ENCODE assay signal across 18 cellular contexts in genomic region chr3:143037867-143038266, GRCh38. TPM values are rescaled to one million over a fixed set of nuclear protein-coding genes. Genes with fewer than 3 reads are reported as not detected.
DNase-seq lines count a peak whose midpoint lies in the region; ATAC-seq, FAIRE-seq and TF ChIP-seq lines count a peak whose summit lies in the region.
"Had no signal": no experiment of that assay in that cellular context is flagged by ENCODE, and none has a peak within 500 bp of the region (broad histone marks: within the 10 kb centered on the region; RNA-seq: fewer than 3 reads in every experiment).

No MANE protein-coding gene starts in this region.

- H3K79me2 ChIP-seq in K562 (ENCODE audit: control insufficient read depth, insufficient read depth, low read length), result peaks cover 34% of the 10 kb centered on the region

- no peak overlapping the region for H3K4me3 Mint-ChIP-seq in MCF 10A (ENCODE audit: unreplicated experiment)
- H3K4me3 Mint-ChIP-seq in type B pancreatic cell, result no peak overlapping the region
- no peak overlapping the region for H3K4me3 Mint-ChIP-seq in natural killer cell
- H3K4me3 Mint-ChIP-seq: activated CD4-positive, alpha-beta T cell treated with anti-CD3 and anti-CD28 coated beads for 36 hours; activated T-cell treated with anti-CD3 and anti-CD28 coated beads, Interleukin-2, amount 50 U/mL, for 72 hours; mesothelial cell of epicardium had no signal

- TF ChIP-seq CTCF in MCF 10A (IDR thresholded peaks at IDR 0.05; ENCODE audit: unreplicated experiment), result peak; percentile 19
- TF ChIP-seq CTCF in breast epithelium (IDR thresholded peaks at IDR 0.05), result no peak
- no peak; a peak in 1 of 6 replicates for TF ChIP-seq CTCF in K562 (IDR thresholded peaks at IDR 0.05 in 2 of 3, conservative IDR thresholded peaks at IDR 0.05 in 1 of 3; ENCODE audit: insufficient read depth in 2 of 3, low read depth in 1 of 3, low read length in 3 of 3)
- TF ChIP-seq CTCF in type B pancreatic cell (conservative IDR thresholded peaks at IDR 0.05), result peak; percentile 50
- no peak for TF ChIP-seq CTCF in natural killer cell (IDR thresholded peaks at IDR 0.05)

- no peak for TF ChIP-seq RAD21 in K562 (CRISPR knock-in tag; conservative IDR thresholded peaks at IDR 0.05 in 1 of 2, IDR thresholded peaks at IDR 0.05 in 1 of 2)

- H3K9me3 ChIP-seq in breast epithelium, result no peaks in the 10 kb centered on the region
- no peaks in the 10 kb centered on the region for H3K9me3 ChIP-seq in K562 (replicated peaks; ENCODE audit: control insufficient read depth, insufficient read depth, low read depth, low read length)
- H3K9me3 ChIP-seq: uterus had no signal

- TF ChIP-seq POLR2A in breast epithelium (IDR thresholded peaks at IDR 0.05), result no peak
- TF ChIP-seq POLR2A in K562 (conservative IDR thresholded peaks at IDR 0.05), result no peak

- no peak overlapping the region for H3K27ac ChIP-seq in breast epithelium
- no peak overlapping the region for H3K27ac ChIP-seq in K562 (ENCODE audit: extremely low read depth, low read depth, low read length)
- H3K27ac ChIP-seq: dorsolateral prefrontal cortex, uterus had no signal

- H3K9ac ChIP-seq in K562 (ENCODE audit: insufficient read depth in 1 of 2, low read depth in 2 of 2, low read length in 2 of 2), result no peak overlapping the region

- no TSS peak for BruUV-seq in MCF 10A (replicated peaks; lab: Mats Ljungman, UMichigan)
- no TSS peak for BruUV-seq in K562 (replicated peaks; lab: Mats Ljungman, UMichigan)

- no peaks in the 10 kb centered on the region for H4K20me1 ChIP-seq in K562 (replicated peaks; ENCODE audit: control insufficient read depth, insufficient read depth, low read length)

- no peaks in the 10 kb centered on the region for H3K27me3 Mint-ChIP-seq in MCF 10A (ENCODE audit: insufficient read depth, unreplicated experiment)
- H3K27me3 Mint-ChIP-seq in type B pancreatic cell, result no peaks in the 10 kb centered on the region
- no peaks in the 10 kb centered on the region for H3K27me3 Mint-ChIP-seq in natural killer cell (ENCODE audit: low read depth in 2 of 2)
- H3K27me3 Mint-ChIP-seq: activated CD4-positive, alpha-beta T cell treated with anti-CD3 and anti-CD28 coated beads for 36 hours had no signal

- H3K27me3 ChIP-seq in breast epithelium, result no peaks in the 10 kb centered on the region
- no peaks in the 10 kb centered on the region for H3K27me3 ChIP-seq in K562 (ENCODE audit: control insufficient read depth in 2 of 2, insufficient read depth in 2 of 2, low read length in 2 of 2)
- H3K27me3 ChIP-seq: dorsolateral prefrontal cortex, uterus had no signal

- TF ChIP-seq EP300 in K562 (IDR thresholded peaks at IDR 0.05; ENCODE audit: low read length), result no peak

- CTCF ChIA-PET in MCF 10A (lab: Yijun Ruan, JAX) (interaction anchor here (1.0 to 1.4 kb wide), 2 partner anchors 605 to 637 kb away, joined by 3 to 5 read pairs; no protein-coding TSS in a partner anchor), K562 (lab: Yijun Ruan, JAX; ENCODE audit: low intra/inter-chr PET ratio) (no interaction called here)

- H3K4me3 ChIP-seq in breast epithelium, result no peak overlapping the region
- no peak overlapping the region for H3K4me3 ChIP-seq in K562
- H3K4me3 ChIP-seq: dorsolateral prefrontal cortex, uterus had no signal

- ATAC-seq in K562 (peak; percentile 44), natural killer cell (no peak)
- ATAC-seq: activated CD4-positive, alpha-beta T cell treated with anti-CD3 and anti-CD28 coated beads for 36 hours; activated T-cell treated with anti-CD3 and anti-CD28 coated beads, Interleukin-2, amount 50 U/mL, for 72 hours had no signal

- intact Hi-C loops in MCF 10A (cut with micrococcal nuclease) (no loop called here), breast epithelium (cut with DNase I; ENCODE audit: low total_unique reads) (no loop called here), K562 (cut with micrococcal nuclease) (no loop called here), natural killer cell (cut with micrococcal nuclease) (no loop called here), cardiac septum (cut with DNase I) (no loop called here)

- H3K4me1 Mint-ChIP-seq in MCF 10A (ENCODE audit: insufficient read depth, unreplicated experiment) (no peaks in the 10 kb centered on the region), type B pancreatic cell (ENCODE audit: unreplicated experiment) (no peaks in the 10 kb centered on the region), natural killer cell (peaks cover 8 to 11% of the 10 kb centered on the region in 2 donors)
- H3K4me1 Mint-ChIP-seq: mesothelial cell of epicardium had no signal

- no peak overlapping the region for H3K27ac Mint-ChIP-seq in MCF 10A (ENCODE audit: low read depth, unreplicated experiment)
- no peak overlapping the region for H3K27ac Mint-ChIP-seq in type B pancreatic cell
- H3K27ac Mint-ChIP-seq in natural killer cell, result no peak overlapping the region
- H3K27ac Mint-ChIP-seq: activated CD4-positive, alpha-beta T cell treated with anti-CD3 and anti-CD28 coated beads for 36 hours; activated T-cell treated with anti-CD3 and anti-CD28 coated beads, Interleukin-2, amount 50 U/mL, for 72 hours; mesothelial cell of epicardium had no signal

- H3K36me3 ChIP-seq in breast epithelium, result no peaks in the 10 kb centered on the region
- H3K36me3 ChIP-seq in K562 (ENCODE audit: control insufficient read depth, insufficient read depth, low read length), result peaks cover 91% of the 10 kb centered on the region
- H3K36me3 ChIP-seq: uterus had no signal

- DNase-seq in MCF 10A (ENCODE audit: unreplicated experiment) (peak; percentile 8), breast epithelium (ENCODE audit: low spot score in 2 of 2) (no peak), NAMALWA (ENCODE audit: low spot score) (peak; percentile 36), K562 (ENCODE audit: extremely low read depth in 1 of 4, low spot score in 3 of 4) (no peak), type B pancreatic cell (ENCODE audit: extremely low spot score, unreplicated experiment) (no peak), natural killer cell (no peak), cardiac septum (ENCODE audit: low spot score) (no peak), NCI-H446 treated with DMSO at 0.1 percent for 48 hours (lab: John Stamatoyannopoulos, UW) (no peak)
- DNase-seq: activated CD4-positive, alpha-beta T cell treated with anti-CD3 and anti-CD28 coated beads for 36 hours; activated T-cell treated with anti-CD3 and anti-CD28 coated beads, Interleukin-2, amount 50 U/mL, for 72 hours; amygdala; dorsolateral prefrontal cortex; EL; NCI-H1694; NCI-H748 treated with DMSO at 0.1 percent for 48 hours; uterus had no signal

- H3K4me2 ChIP-seq in K562 (ENCODE audit: insufficient read depth, low read length), result no peak overlapping the region

- no peak overlapping the region for H2AFZ ChIP-seq in K562 (ENCODE audit: low read depth, low read length)

- POLR2A ChIA-PET in MCF 10A (lab: Yijun Ruan, JAX) (interaction anchor here (0.7 kb wide), 1 partner anchor 653 kb away, joined by 5 read pairs; no protein-coding TSS in a partner anchor), K562 (lab: Yijun Ruan, JAX) (interaction anchor here (1.1 kb wide), 1 partner anchor 9 kb away, joined by 4 read pairs; no protein-coding TSS in a partner anchor)

- no peak for FAIRE-seq in K562 (lab: Jason Lieb, UNC)
- FAIRE-seq: frontal cortex had no signal

- H3K4me1 ChIP-seq in breast epithelium (no peaks in the 10 kb centered on the region), K562 (replicated peaks in 1 of 2; ENCODE audit: control insufficient read depth in 2 of 2, insufficient read depth in 2 of 2, low read length in 2 of 2) (no peaks in the 10 kb centered on the region)
- H3K4me1 ChIP-seq: uterus had no signal

- 92% methylated on average over 2 of the region's 2 CpGs for WGBS in K562 (ENCODE audit: insufficient coverage, low coverage, missing lambda C conversion rate)

- H3K36me3 Mint-ChIP-seq in MCF 10A (ENCODE audit: insufficient read depth, unreplicated experiment) (peaks cover 45% of the 10 kb centered on the region), type B pancreatic cell (peaks cover 21% of the 10 kb centered on the region), natural killer cell (peaks cover 9% of the 10 kb centered on the region)

- in situ Hi-C loops in K562 (cut with MboI), result no loop called here

- no peaks in the 10 kb centered on the region for H3K9me1 ChIP-seq in K562 (ENCODE audit: control insufficient read depth, insufficient read depth, low read length)

- H3K9me3 Mint-ChIP-seq in MCF 10A (ENCODE audit: unreplicated experiment), result no peaks in the 10 kb centered on the region
- no peaks in the 10 kb centered on the region for H3K9me3 Mint-ChIP-seq in type B pancreatic cell
- H3K9me3 Mint-ChIP-seq in natural killer cell, result no peaks in the 10 kb centered on the region
- H3K9me3 Mint-ChIP-seq: activated T-cell treated with anti-CD3 and anti-CD28 coated beads, Interleukin-2, amount 50 U/mL, for 72 hours; mesothelial cell of epicardium had no signal

TF ChIP-seq in K562, 482 proteins besides CTCF, POLR2A, EP300 and RAD21 (continues in another document):
- no peak for TF ChIP-seq SMARCE1 (IDR thresholded peaks at IDR 0.05)

RNA-seq across cellular contexts. Expression of gene U2SURP, which starts 36.5 kb away (rescaled TPM):
- total RNA-seq in MCF 10A (2022) (131 and 146 TPM in 2 replicates), breast epithelium (100 to 1,000 TPM in 1 of 3 donors, 10 to 100 TPM in 2; 79.8 to 122 (median 96.4) TPM), K562 (2014; rRNA removed) (116 and 128 TPM in 2 replicates), K562 (2014; rRNA removed; fragmentation: Illumina TruSeq; extraction: Trizol) (280 and 375 TPM in 2 replicates), K562 (2015; rRNA removed; fragmentation: Illumina TruSeq; extraction: Trizol) (193 and 205 TPM in 2 replicates), K562 (2021) (198 and 199 TPM in 2 replicates), type B pancreatic cell (ENCODE audit: low replicate concordance) (85.7 and 129 TPM in 2 replicates), natural killer cell (100 to 1,000 TPM; 165 to 179 (median 172) TPM), cardiac septum (40.6 TPM)
- total RNA-seq in K562 (2011; cell fraction: chromatin; rRNA removed; ENCODE audit: low replicate concordance), result 224 and 739 TPM in 2 replicates
- total RNA-seq in K562 (2011; cell fraction: nucleolus; rRNA removed), result 79.4 and 92.0 TPM in 2 replicates
- total RNA-seq in K562 (2011; cell fraction: nucleoplasm; rRNA removed), result 184 and 255 TPM in 2 replicates
- polyA plus RNA-seq in K562 (2011; rRNA removed) (108 and 140 TPM in 2 replicates), K562 (2014; fragmentation: Illumina TruSeq; extraction: Trizol) (174 and 178 TPM in 2 replicates), K562 (2014; fragmentation: Nextera tagmentation; extraction: Ambion mirVana) (100 to 1,000 TPM; 191 to 322 TPM), K562 (2014; rRNA removed) (97.8 and 140 TPM in 2 replicates)
- 8.8 and 22.2 TPM in 2 replicates for polyA plus RNA-seq in K562 (2011; cell fraction: cytosol; rRNA removed)
- 182 and 207 TPM in 2 replicates for polyA plus RNA-seq in K562 (2011; cell fraction: nucleus; rRNA removed)
- 66.4 and 103 TPM in 2 replicates for polyA plus RNA-seq in K562 (2012)
- polyA minus RNA-seq in K562 (2011; rRNA and poly(A)+ RNA removed), result 269 and 309 TPM in 2 replicates
- polyA minus RNA-seq in K562 (2011; cell fraction: cytosol; rRNA and poly(A)+ RNA removed), result 56.3 and 70.0 TPM in 2 replicates
- polyA minus RNA-seq in K562 (2011; cell fraction: nucleus; rRNA and poly(A)+ RNA removed), result 193 and 346 TPM in 2 replicates

Comparison
In these comparisons a context has a peak if more than half of its experiments do, and no peak if none do; other contexts are left out.
1. DNase-seq: peak in MCF 10A (single experiment) and NAMALWA (single experiment); none in breast epithelium (0 of 2), K562 (0 of 4), type B pancreatic cell (single experiment), natural killer cell (single experiment), cardiac septum (single experiment) and NCI-H446 treated with DMSO at 0.1 percent for 48 hours (single experiment).
2. CTCF ChIP-seq: peak in MCF 10A (single experiment) and type B pancreatic cell (single experiment); none in breast epithelium (0 of 3), K562 (0 of 3) and natural killer cell (single experiment).